11 cellular contexts compared by ENCODE assay signal in the genomic region with DNA sequence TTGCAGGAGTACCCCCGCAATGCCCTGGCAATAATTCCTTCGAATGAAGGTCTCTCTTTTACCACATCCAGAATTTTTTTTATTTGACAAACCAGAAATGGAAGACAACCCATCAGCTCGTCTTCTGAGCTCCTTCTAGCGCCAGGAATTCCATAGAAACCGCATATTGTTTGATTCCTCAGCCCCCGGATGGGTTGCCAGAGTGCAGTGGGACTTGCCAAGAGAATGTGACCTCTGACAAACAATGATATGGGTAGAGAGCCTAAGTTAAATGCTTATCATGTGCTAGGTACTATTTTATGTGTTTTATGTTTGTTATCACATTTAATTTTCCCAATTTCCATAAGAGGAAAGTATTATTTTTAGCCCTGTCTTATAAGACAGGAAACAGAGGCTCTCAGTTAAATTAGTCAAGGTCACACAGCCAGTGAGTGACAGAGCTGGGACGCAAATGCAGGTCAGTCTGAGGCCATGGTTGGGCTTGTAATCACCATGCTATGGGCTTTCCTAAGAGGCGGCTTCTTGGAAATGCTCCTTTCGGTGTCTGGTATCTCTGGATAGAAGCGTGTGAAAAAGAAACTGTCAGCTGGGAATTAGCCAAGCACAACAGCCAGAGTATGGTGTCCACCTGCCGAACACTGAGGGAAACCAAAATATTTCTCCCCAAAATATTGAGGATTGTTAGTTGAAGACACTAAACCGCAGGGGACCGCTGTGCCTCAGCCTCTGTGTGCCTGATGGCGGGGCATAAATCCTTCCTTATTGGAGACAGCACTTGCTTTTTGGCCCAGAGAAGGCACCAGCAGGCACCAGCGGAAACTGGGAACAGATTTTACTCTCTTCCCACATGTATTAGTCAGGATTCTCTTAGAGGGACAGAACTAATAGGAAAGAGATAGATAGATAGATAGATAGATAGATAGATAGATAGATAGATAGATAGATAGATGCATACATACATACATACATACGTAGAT. TPM values are rescaled to one million over a fixed set of nuclear protein-coding genes. Genes with fewer than 3 reads are reported as not detected.
DNase-seq lines count a peak whose midpoint lies in the region; ATAC-seq, FAIRE-seq and TF ChIP-seq lines count a peak whose summit lies in the region.
"Had no signal": no experiment of that assay in that cellular context is flagged by ENCODE, and none has a peak within 500 bp of the region (broad histone marks: within the 10 kb centered on the region; RNA-seq: fewer than 3 reads in every experiment).

No MANE protein-coding gene starts in this region.

- 26 to 46% methylated on average over 6 to 13 of the region's 16 CpGs for WGBS in gastroesophageal sphincter (ENCODE audit: low coverage in 1 of 2), 2 donors
- WGBS in pancreas, 2 donors, result 33 to 38% methylated on average over 16 of the region's 16 CpGs

- no peaks in the 10 kb centered on the region for H3K36me3 Mint-ChIP-seq in activated B cell treated with CpG ODN at 0.5 μM for 24 hours (ENCODE audit: low read depth)
- no peaks in the 10 kb centered on the region for H3K36me3 Mint-ChIP-seq in activated CD4-positive, alpha-beta T cell treated with anti-CD3 and anti-CD28 coated beads, Interleukin-2, amount 10 ng/mL, durations not matched to agents 7 days and 5 days (ENCODE audit: low read depth)
- H3K36me3 Mint-ChIP-seq in activated CD4-positive, alpha-beta memory T cell treated with anti-CD3 and anti-CD28 coated beads for 36 hours, result no peaks in the 10 kb centered on the region

- H3K27ac ChIP-seq in gastroesophageal sphincter (no peak overlapping the region), pancreas (peak overlapping the region in 2 of 4 donors; percentile 51 to 80)
- H3K27ac ChIP-seq: BLaER1 had no signal

- TF ChIP-seq CTCF in BJ (IDR thresholded peaks at IDR 0.05; ENCODE audit: insufficient read depth, low read depth, low read length) (no peak), activated B cell treated with CpG ODN at 0.5 μM for 24 hours (IDR thresholded peaks at IDR 0.05) (no peak), gastroesophageal sphincter (IDR thresholded peaks at IDR 0.05) (no peak), pancreas (IDR thresholded peaks at IDR 0.05) (no peak)

- H3K4me1 ChIP-seq in gastroesophageal sphincter (peaks cover 0 to 16% (median 4%) of the 10 kb centered on the region in 3 donors), pancreas (peaks cover 0 to 12% (median 5%) of the 10 kb centered on the region in 3 donors)
- H3K4me1 ChIP-seq: BLaER1 had no signal

- peaks cover 27% of the 10 kb centered on the region for H3K4me1 Mint-ChIP-seq in activated B cell treated with CpG ODN at 0.5 μM for 24 hours
- H3K4me1 Mint-ChIP-seq in activated CD4-positive, alpha-beta T cell treated with anti-CD3 and anti-CD28 coated beads, Interleukin-2, amount 10 ng/mL, durations not matched to agents 7 days and 5 days, result no peaks in the 10 kb centered on the region
- no peaks in the 10 kb centered on the region for H3K4me1 Mint-ChIP-seq in activated CD4-positive, alpha-beta memory T cell treated with anti-CD3 and anti-CD28 coated beads for 36 hours (ENCODE audit: low read depth)

- H3K27me3 Mint-ChIP-seq in activated B cell treated with CpG ODN at 0.5 μM for 24 hours, result no peaks in the 10 kb centered on the region
- H3K27me3 Mint-ChIP-seq in activated CD4-positive, alpha-beta T cell treated with anti-CD3 and anti-CD28 coated beads, Interleukin-2, amount 10 ng/mL, durations not matched to agents 7 days and 5 days, result no peaks in the 10 kb centered on the region
- peaks cover 1% of the 10 kb centered on the region for H3K27me3 Mint-ChIP-seq in activated CD4-positive, alpha-beta memory T cell treated with anti-CD3 and anti-CD28 coated beads for 36 hours

- peak overlapping the region; percentile 2 for H3K27ac Mint-ChIP-seq in activated B cell treated with CpG ODN at 0.5 μM for 24 hours
- H3K27ac Mint-ChIP-seq in activated CD4-positive, alpha-beta T cell treated with anti-CD3 and anti-CD28 coated beads, Interleukin-2, amount 10 ng/mL, durations not matched to agents 7 days and 5 days, result no peak overlapping the region
- no peak overlapping the region for H3K27ac Mint-ChIP-seq in activated CD4-positive, alpha-beta memory T cell treated with anti-CD3 and anti-CD28 coated beads for 36 hours

- ATAC-seq in activated B cell treated with CpG ODN at 0.5 μM for 24 hours (ENCODE audit: low read depth) (no peak), gastroesophageal sphincter (peak; percentile 41), pancreas (peak; percentile 85 to 96 (median 95)), GM18909 (IDR thresholded peaks at IDR 0.05; ENCODE audit: poor library complexity, unreplicated experiment) (no peak)

- H3K27me3 ChIP-seq in BJ (ENCODE audit: control insufficient read depth, insufficient read depth, low read length), result no peaks in the 10 kb centered on the region
- H3K27me3 ChIP-seq in gastroesophageal sphincter, result no peaks in the 10 kb centered on the region
- no peaks in the 10 kb centered on the region for H3K27me3 ChIP-seq in pancreas
- H3K27me3 ChIP-seq: BLaER1 had no signal

- intact Hi-C loops in activated B cell treated with CpG ODN at 0.5 μM for 24 hours (cut with micrococcal nuclease), result no loop called here
- intact Hi-C loops in pancreas (cut with DNase I), result no loop called here
- intact Hi-C loops in activated CD4-positive, alpha-beta memory T cell treated with anti-CD3 and anti-CD28 coated beads for 36 hours (cut with micrococcal nuclease), result no loop called here

- peak; percentile 16 for DNase-seq in BJ (ENCODE audit: low read depth)
- no peak for DNase-seq in activated B cell treated with CpG ODN at 0.5 μM for 24 hours
- DNase-seq in pancreas, result peak in 3 of 6 donors; percentile 36 to 61 (median 60)
- no peak for DNase-seq in activated CD4-positive, alpha-beta T cell treated with anti-CD3 and anti-CD28 coated beads, Interleukin-2, amount 10 ng/mL, durations not matched to agents 7 days and 5 days
- no peak for DNase-seq in NCI-H774 (lab: John Stamatoyannopoulos, UW)
- no peak for DNase-seq in activated CD4-positive, alpha-beta memory T cell treated with anti-CD3 and anti-CD28 coated beads for 36 hours
- DNase-seq: NCI-H1092, T-helper 1 cell had no signal

- no peaks in the 10 kb centered on the region for H3K9me3 ChIP-seq in gastroesophageal sphincter
- no peaks in the 10 kb centered on the region for H3K9me3 ChIP-seq in pancreas

- H3K4me3 Mint-ChIP-seq in activated B cell treated with CpG ODN at 0.5 μM for 24 hours, result no peak overlapping the region
- H3K4me3 Mint-ChIP-seq in activated CD4-positive, alpha-beta T cell treated with anti-CD3 and anti-CD28 coated beads, Interleukin-2, amount 10 ng/mL, durations not matched to agents 7 days and 5 days, result no peak overlapping the region
- H3K4me3 Mint-ChIP-seq in activated CD4-positive, alpha-beta memory T cell treated with anti-CD3 and anti-CD28 coated beads for 36 hours, result no peak overlapping the region

- TF ChIP-seq POLR2A in gastroesophageal sphincter (IDR thresholded peaks at IDR 0.05), result no peak

- TF ChIP-seq EP300 in gastroesophageal sphincter (IDR thresholded peaks at IDR 0.05), result no peak

- H3K9me3 Mint-ChIP-seq in activated B cell treated with CpG ODN at 0.5 μM for 24 hours, result peaks cover 5% of the 10 kb centered on the region
- peaks cover 2% of the 10 kb centered on the region for H3K9me3 Mint-ChIP-seq in activated CD4-positive, alpha-beta T cell treated with anti-CD3 and anti-CD28 coated beads, Interleukin-2, amount 10 ng/mL, durations not matched to agents 7 days and 5 days
- peaks cover 3% of the 10 kb centered on the region for H3K9me3 Mint-ChIP-seq in activated CD4-positive, alpha-beta memory T cell treated with anti-CD3 and anti-CD28 coated beads for 36 hours

- POLR2A ChIA-PET in BJ (lab: Charles Lee) (no interaction called here), activated B cell treated with CpG ODN at 0.5 μM for 24 hours (lab: Charles Lee) (interaction anchor here (1.8 kb wide), 1 partner anchor 31 kb away, joined by 14 read pairs; no protein-coding TSS in a partner anchor)
- POLR2A ChIA-PET in activated CD4-positive, alpha-beta T cell treated with anti-CD3 and anti-CD28 coated beads, Interleukin-2, amount 10 ng/mL, durations not matched to agents 7 days and 5 days (lab: Charles Lee), result no interaction called here
- POLR2A ChIA-PET in activated CD4-positive, alpha-beta memory T cell treated with anti-CD3 and anti-CD28 coated beads for 36 hours (lab: Charles Lee), result no interaction called here

- FAIRE-seq in pancreas (lab: Jason Lieb, UNC), result no peak

- CTCF ChIA-PET in BJ (lab: Yijun Ruan, JAX), result interaction anchor here (0.9 kb wide), 1 partner anchor 227 kb away, joined by 3 read pairs; no protein-coding TSS in a partner anchor
- CTCF ChIA-PET in activated B cell treated with CpG ODN at 0.5 μM for 24 hours (lab: Charles Lee), result no interaction called here
- CTCF ChIA-PET in activated CD4-positive, alpha-beta T cell treated with anti-CD3 and anti-CD28 coated beads, Interleukin-2, amount 10 ng/mL, durations not matched to agents 7 days and 5 days (lab: Charles Lee), result interaction anchor here (0.6 kb wide), 2 partner anchors 11 to 294 kb away, joined by 3 read pairs; no protein-coding TSS in a partner anchor
- CTCF ChIA-PET in activated CD4-positive, alpha-beta memory T cell treated with anti-CD3 and anti-CD28 coated beads for 36 hours (lab: Charles Lee), result no interaction called here

- H3K4me3 ChIP-seq in BJ (ENCODE audit: low read depth, low read length) (no peak overlapping the region), gastroesophageal sphincter (no peak overlapping the region), pancreas (peak overlapping the region in 1 of 4 donors; percentile 6)
- H3K4me3 ChIP-seq: BLaER1 had no signal

- H3K36me3 ChIP-seq in BJ (ENCODE audit: control insufficient read depth, insufficient read depth, low read length) (no peaks in the 10 kb centered on the region), gastroesophageal sphincter (no peaks in the 10 kb centered on the region), pancreas (no peaks in the 10 kb centered on the region)
- H3K36me3 ChIP-seq: BLaER1 had no signal

RNA-seq across cellular contexts. Expression of gene ETFBKMT, which starts 29.4 kb away (rescaled TPM):
- polyA plus RNA-seq in BJ (2011; rRNA removed), result 0.94 and 1.5 TPM in 2 replicates
- 1.9 TPM in 2 replicates for polyA minus RNA-seq in BJ (2011; rRNA and poly(A)+ RNA removed)
- 0.91 and 2.0 TPM in 2 replicates for total RNA-seq in activated B cell treated with CpG ODN at 0.5 μM for 24 hours
- 1 to 10 TPM; 2.4 to 6.1 (median 3.2) TPM for total RNA-seq in gastroesophageal sphincter
- 1 to 10 TPM; 2.0 to 4.6 (median 3.1) TPM for total RNA-seq in pancreas
- polyA plus RNA-seq in pancreas, result 1 to 10 TPM; 1.8 to 2.8 TPM
- 1 to 10 TPM in 1 of 2 experiments, under 1 TPM in 1; 0.57 to 1.2 TPM for total RNA-seq in activated CD4-positive, alpha-beta T cell treated with anti-CD3 and anti-CD28 coated beads, Interleukin-2, amount 10 ng/mL, durations not matched to agents 7 days and 5 days
- 1 to 10 TPM; 1.1 to 1.3 TPM for total RNA-seq in activated CD4-positive, alpha-beta memory T cell treated with anti-CD3 and anti-CD28 coated beads for 36 hours

RNA-seq across cellular contexts. Expression of gene DENND5B, which starts 39.1 kb away (rescaled TPM):
- polyA plus RNA-seq in BJ (2011; rRNA removed) (5.4 and 7.9 TPM in 2 replicates), pancreas (1 to 10 TPM; 2.4 to 2.7 TPM)
- 8.4 and 8.5 TPM in 2 replicates for polyA minus RNA-seq in BJ (2011; rRNA and poly(A)+ RNA removed)
- total RNA-seq in activated B cell treated with CpG ODN at 0.5 μM for 24 hours (56.9 and 64.1 TPM in 2 replicates), gastroesophageal sphincter (10 to 100 TPM; 14.7 to 40.8 (median 17.7) TPM), pancreas (10 to 100 TPM in 3 of 6 donors, 1 to 10 TPM in 3; 5.2 to 11.3 (median 8.7) TPM)
- total RNA-seq in activated CD4-positive, alpha-beta T cell treated with anti-CD3 and anti-CD28 coated beads, Interleukin-2, amount 10 ng/mL, durations not matched to agents 7 days and 5 days, result under 1 TPM; 0.15 to 0.20 TPM
- under 1 TPM; 0.10 to 0.17 TPM for total RNA-seq in activated CD4-positive, alpha-beta memory T cell treated with anti-CD3 and anti-CD28 coated beads for 36 hours

Comparison
In these comparisons a context has a peak if more than half of its experiments do, and no peak if none do; other contexts are left out.
1. ATAC-seq: peak in gastroesophageal sphincter (single experiment) and pancreas (4 of 4); none in activated B cell treated with CpG ODN at 0.5 μM for 24 hours (single experiment) and GM18909 (single experiment).
2. RNA of gene DENND5B, which starts 39.1 kb away (total RNA-seq): 56.9 to 64.1 TPM in activated B cell treated with CpG ODN at 0.5 μM for 24 hours, 14.7 to 40.8 TPM in gastroesophageal sphincter and 5.2 to 11.3 TPM in pancreas; 0.15 to 0.20 TPM in activated CD4-positive, alpha-beta T cell treated with anti-CD3 and anti-CD28 coated beads, Interleukin-2, amount 10 ng/mL, durations not matched to agents 7 days and 5 days and 0.10 to 0.17 TPM in activated CD4-positive, alpha-beta memory T cell treated with anti-CD3 and anti-CD28 coated beads for 36 hours; every median in the first group is over 4 times any median in the second.
3. CTCF ChIA-PET loops: an anchor here in BJ (0.9 kb wide) and activated CD4-positive, alpha-beta T cell treated with anti-CD3 and anti-CD28 coated beads, Interleukin-2, amount 10 ng/mL, durations not matched to agents 7 days and 5 days (0.6 kb wide); none called in activated B cell treated with CpG ODN at 0.5 μM for 24 hours and activated CD4-positive, alpha-beta memory T cell treated with anti-CD3 and anti-CD28 coated beads for 36 hours.